14 cellular contexts compared by ENCODE assay signal in the genomic region with DNA sequence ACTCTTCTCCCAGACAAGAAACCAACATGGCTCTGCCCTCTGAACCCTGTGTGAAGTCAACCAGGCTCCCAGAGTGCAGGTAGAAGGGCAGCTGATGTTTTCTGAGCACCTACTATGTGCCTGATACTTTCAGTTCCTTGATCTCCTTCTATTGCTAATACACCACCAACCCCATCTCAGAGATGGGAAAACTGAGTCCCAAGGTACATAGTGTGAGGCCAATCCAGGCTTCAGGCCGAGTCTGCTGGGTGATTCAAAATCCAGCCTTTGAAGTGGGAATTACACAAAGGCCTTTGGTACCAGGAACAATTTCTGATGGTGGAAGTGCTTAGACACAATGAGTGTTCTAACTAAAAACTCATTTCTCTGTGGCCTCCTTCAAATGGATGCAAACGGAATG.
DNase-seq lines count a peak whose midpoint lies in the region; ATAC-seq, FAIRE-seq and TF ChIP-seq lines count a peak whose summit lies in the region.
"Had no signal": no experiment of that assay in that cellular context is flagged by ENCODE, and none has a peak within 500 bp of the region (broad histone marks: within the 10 kb centered on the region; RNA-seq: fewer than 3 reads in every experiment).

No MANE protein-coding gene starts in this region.

- H3K27ac ChIP-seq in HCT116 (ENCODE audit: low read depth, low read length) (peak overlapping the region; percentile 62; the same call in 1 of the 2 replicates), SJSA1 (peak overlapping the region; percentile 82), foreskin keratinocyte (peak overlapping the region; percentile 44), smooth muscle cell (ENCODE audit: low read depth) (peak overlapping the region; percentile 97), mesendoderm (ENCODE audit: low read depth, low read length) (no peak overlapping the region)
- H3K27ac ChIP-seq: BLaER1 treated with 17β-estradiol and CSF1 and Interleukin-3, amounts not matched to agents 10 nM and 100 nM; neutrophil had no signal

- H3K9me2 ChIP-seq in HCT116 (ENCODE audit: insufficient read depth): no peaks in the 10 kb centered on the region

- peak overlapping the region in 1 of 2 experiments; percentile 16; a peak in 1 of 4 replicates for H3K4me3 ChIP-seq in HCT116 (replicated peaks in 1 of 2; ENCODE audit: low read depth in 1 of 2, low read length in 2 of 2)
- no peak overlapping the region for H3K4me3 ChIP-seq in SJSA1
- no peak overlapping the region for H3K4me3 ChIP-seq in smooth muscle cell
- no peak overlapping the region for H3K4me3 ChIP-seq in mesendoderm (ENCODE audit: low read length)
- H3K4me3 ChIP-seq: BLaER1 treated with 17β-estradiol and CSF1 and Interleukin-3, amounts not matched to agents 10 nM and 100 nM had no signal

- no peak overlapping the region for H4K8ac ChIP-seq in mesendoderm (ENCODE audit: low read depth, low read length)

- no peak for FAIRE-seq in GM12892 (lab: Jason Lieb, UNC)
- FAIRE-seq: small intestine had no signal

- H2AK5ac ChIP-seq in mesendoderm (ENCODE audit: low read length): no peak overlapping the region

- H3K36me3 ChIP-seq in HCT116 (ENCODE audit: control insufficient read depth in 1 of 2, insufficient read depth in 2 of 2, low read length in 2 of 2): no peaks in the 10 kb centered on the region
- no peaks in the 10 kb centered on the region for H3K36me3 ChIP-seq in SJSA1
- H3K36me3 ChIP-seq in smooth muscle cell (ENCODE audit: low read depth): no peaks in the 10 kb centered on the region
- no peaks in the 10 kb centered on the region for H3K36me3 ChIP-seq in mesendoderm (ENCODE audit: control insufficient read depth, insufficient read depth, low read length)
- H3K36me3 ChIP-seq: neutrophil had no signal

- H3K4me2 ChIP-seq in HCT116 (ENCODE audit: low read length) (peak overlapping the region; percentile 66), smooth muscle cell (peak overlapping the region; percentile 76), mesendoderm (ENCODE audit: low read length) (no peak overlapping the region)

- H2BK120ac ChIP-seq in mesendoderm (ENCODE audit: low read depth, low read length): no peak overlapping the region

- no peaks in the 10 kb centered on the region for H3K79me1 ChIP-seq in mesendoderm (ENCODE audit: low read length)

- no peak for TF ChIP-seq CTCF in HCT116 (IDR thresholded peaks at IDR 0.05 in 2 of 3, conservative IDR thresholded peaks at IDR 0.05 in 1 of 3; ENCODE audit: borderline replicate concordance in 1 of 3, insufficient read depth in 1 of 3, low read depth in 2 of 3, low read length in 2 of 3)
- TF ChIP-seq CTCF in foreskin keratinocyte (conservative IDR thresholded peaks at IDR 0.05): no peak
- TF ChIP-seq CTCF in smooth muscle cell (IDR thresholded peaks at IDR 0.05; ENCODE audit: borderline replicate concordance, insufficient read depth, poor library complexity, severe bottlenecking): no peak

- no peak overlapping the region for H3K23ac ChIP-seq in mesendoderm (ENCODE audit: low read length)

- POLR2A ChIA-PET in HCT116 (lab: Charles Lee): no interaction called here

- 17% methylated on average over 2 of the region's 2 CpGs for WGBS in smooth muscle cell (ENCODE audit: low lambda C conversion rate)
- no CpG with 5 or more reads among the region's 2 CpGs for WGBS in mesendoderm (ENCODE audit: extremely low coverage, insufficient coverage, low lambda C conversion rate)

- H4K20me1 ChIP-seq in HCT116 (ENCODE audit: insufficient read depth) (no peaks in the 10 kb centered on the region), smooth muscle cell (ENCODE audit: low read depth) (no peaks in the 10 kb centered on the region)

- H2AFZ ChIP-seq in HCT116 (ENCODE audit: low read depth, low read length, poor library complexity, severe bottlenecking) (no peak overlapping the region), smooth muscle cell (ENCODE audit: low read depth) (no peak overlapping the region)

- no TSS peak for BruUV-seq in HCT116 (replicated peaks; lab: Mats Ljungman, UMichigan)

- RAD21 ChIA-PET in HCT116 (lab: Charles Lee; ENCODE audit: low non-redundant PET in 1 of 2, low total read pairs in 2 of 2, uncharacterized antibody in 2 of 2, unreplicated experiment in 2 of 2): interaction anchor here in 1 of 2 experiments (1.5 kb wide), 1 partner anchor 149 kb away, joined by 5 read pairs; no protein-coding TSS in a partner anchor

- H3K18ac ChIP-seq in mesendoderm (ENCODE audit: low read length): no peak overlapping the region

- no peak overlapping the region for H2BK5ac ChIP-seq in mesendoderm (ENCODE audit: low read length)

- H3K79me2 ChIP-seq in HCT116 (ENCODE audit: insufficient read depth, low read length): no peaks in the 10 kb centered on the region
- H3K79me2 ChIP-seq in smooth muscle cell (ENCODE audit: low read depth): no peaks in the 10 kb centered on the region
- no peaks in the 10 kb centered on the region for H3K79me2 ChIP-seq in mesendoderm (ENCODE audit: control insufficient read depth, insufficient read depth, low read length)

- CTCF ChIA-PET in HCT116 (lab: Charles Lee): no interaction called here

- intact Hi-C loops in HCT116 (cut with micrococcal nuclease): loop anchor here (5.0 kb wide), 1 partner anchor 96 kb away; the partner anchor contains the start of gene NFATC2

- peak; percentile 28 for ATAC-seq in HCT116
- ATAC-seq in foreskin keratinocyte: no peak

- no peaks in the 10 kb centered on the region for H3K9me3 ChIP-seq in HCT116 (ENCODE audit: control insufficient read depth in 1 of 2, insufficient read depth in 1 of 2, low read depth in 1 of 2, low read length in 2 of 2)
- no peaks in the 10 kb centered on the region for H3K9me3 ChIP-seq in SJSA1 (replicated peaks)
- H3K9me3 ChIP-seq in smooth muscle cell (replicated peaks; ENCODE audit: low read depth): no peaks in the 10 kb centered on the region
- H3K9me3 ChIP-seq: BLaER1 treated with 17β-estradiol and CSF1 and Interleukin-3, amounts not matched to agents 10 nM and 100 nM; neutrophil had no signal

- H3K27me3 ChIP-seq in HCT116 (ENCODE audit: insufficient read depth, low read length) (no peaks in the 10 kb centered on the region; the same call in 1 of the 2 replicates), SJSA1 (replicated peaks) (no peaks in the 10 kb centered on the region), foreskin keratinocyte (no peaks in the 10 kb centered on the region), smooth muscle cell (ENCODE audit: low read depth) (no peaks in the 10 kb centered on the region), mesendoderm (ENCODE audit: insufficient read depth, low read length, poor library complexity) (no peaks in the 10 kb centered on the region)
- H3K27me3 ChIP-seq: BLaER1 treated with 17β-estradiol and CSF1 and Interleukin-3, amounts not matched to agents 10 nM and 100 nM; neutrophil had no signal

- no peak overlapping the region for H3K4ac ChIP-seq in mesendoderm (ENCODE audit: low read depth, low read length)

- TF ChIP-seq POLR2A in HCT116 (IDR thresholded peaks at IDR 0.05; ENCODE audit: borderline replicate concordance, extremely low read depth, insufficient read depth, insufficient read length) (no peak), GM12892 (IDR thresholded peaks at IDR 0.05; ENCODE audit: low read depth, low read length) (no peak)

- H3K56ac ChIP-seq in mesendoderm (ENCODE audit: low read length): no peak overlapping the region

- H3K4me1 ChIP-seq in HCT116 (ENCODE audit: control insufficient read depth in 1 of 2, insufficient read depth in 2 of 2, low read length in 2 of 2) (peaks cover 27 to 34% of the 10 kb centered on the region in 2 experiments), SJSA1 (replicated peaks) (peaks cover 25% of the 10 kb centered on the region), foreskin keratinocyte (peaks cover 24% of the 10 kb centered on the region), smooth muscle cell (ENCODE audit: low read depth) (peaks cover 18% of the 10 kb centered on the region), mesendoderm (ENCODE audit: control insufficient read depth, low read depth, low read length) (peaks cover 2% of the 10 kb centered on the region)

- H3K9ac ChIP-seq in HCT116 (ENCODE audit: low read length) (peak overlapping the region; percentile 23; the same call in 1 of the 2 replicates), smooth muscle cell (ENCODE audit: low read depth) (peak overlapping the region; percentile 84), mesendoderm (ENCODE audit: low read length) (no peak overlapping the region)
- H3K9ac ChIP-seq: BLaER1 treated with 17β-estradiol and CSF1 and Interleukin-3, amounts not matched to agents 10 nM and 100 nM had no signal

- H3F3A ChIP-seq in smooth muscle cell (ENCODE audit: low read depth): peaks cover 40% of the 10 kb centered on the region

- no peak overlapping the region for H2BK15ac ChIP-seq in mesendoderm (replicated peaks; ENCODE audit: low read depth)

- no peak overlapping the region for H4K5ac ChIP-seq in mesendoderm (ENCODE audit: low read length)

- DNase-seq in HCT116 (ENCODE audit: low read depth, low spot score) (no peak), SJSA1 (ENCODE audit: low read depth in 1 of 2, low spot score in 2 of 2) (no peak), foreskin keratinocyte (no peak), smooth muscle cell (lab: John Stamatoyannopoulos, UW; ENCODE audit: unreplicated experiment) (no peak), GM12892 (ENCODE audit: insufficient read length) (no peak), mesendoderm (no peak), RPMI8226 (no peak)
- DNase-seq: Kasumi-1, left ventricle myocardium superior, NCI-H1436 treated with DMSO at 0.1 percent for 48 hours, NCI-H524 had no signal

- no peak for TF ChIP-seq RAD21 in HCT116 (IDR thresholded peaks at IDR 0.05; ENCODE audit: low read depth)

TF ChIP-seq in HCT116, 20 proteins besides CTCF, POLR2A, EP300 and RAD21:
- TF ChIP-seq ZFX (IDR thresholded peaks at IDR 0.05): no peak
- TF ChIP-seq MAX (IDR thresholded peaks at IDR 0.05): no peak
- no peak for TF ChIP-seq ELF1 (IDR thresholded peaks at IDR 0.05; ENCODE audit: borderline replicate concordance, low read depth)
- no peak for TF ChIP-seq SIN3A (IDR thresholded peaks at IDR 0.05; ENCODE audit: low read depth)
- TF ChIP-seq EGR1 (IDR thresholded peaks at IDR 0.05; ENCODE audit: low read depth): no peak
- no peak for TF ChIP-seq FOSL1 (IDR thresholded peaks at IDR 0.05; ENCODE audit: low read depth)
- no peak for TF ChIP-seq SRF (IDR thresholded peaks at IDR 0.05; ENCODE audit: low read depth)
- TF ChIP-seq, protein P1, sequence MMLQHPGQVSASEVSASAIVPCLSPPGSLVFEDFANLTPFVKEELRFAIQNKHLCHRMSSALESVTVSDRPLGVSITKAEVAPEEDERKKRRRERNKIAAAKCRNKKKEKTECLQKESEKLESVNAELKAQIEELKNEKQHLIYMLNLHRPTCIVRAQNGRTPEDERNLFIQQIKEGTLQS (IDR thresholded peaks at IDR 0.05): no peak
- TF ChIP-seq JUND (IDR thresholded peaks at IDR 0.05): no peak
